In the genomic region with DNA sequence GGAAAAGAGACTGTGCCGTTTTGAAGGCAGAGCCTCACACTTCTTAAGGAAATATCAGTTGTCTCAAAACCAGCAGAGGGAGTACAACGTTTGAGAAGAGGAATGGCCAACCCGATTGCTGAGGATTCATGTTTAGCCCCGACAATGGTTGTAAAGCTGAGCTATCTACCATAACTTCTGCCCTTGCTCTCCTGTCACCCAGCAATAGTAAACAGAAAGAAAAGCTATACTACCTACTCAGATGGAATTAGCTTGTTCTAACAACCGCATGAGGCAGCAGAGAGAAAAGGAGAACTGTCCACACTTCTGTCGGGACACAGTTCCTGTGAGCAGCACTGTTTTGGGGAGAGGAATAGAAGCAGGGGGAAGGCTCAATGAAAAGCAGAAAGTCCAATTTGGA, we compare ENCODE assay signal across 8 cellular contexts.
DNase-seq lines count a peak whose midpoint lies in the region; ATAC-seq and TF ChIP-seq lines count a peak whose summit lies in the region.

No MANE protein-coding gene starts in this region.

- TF ChIP-seq CTCF in SU-DHL-6 (IDR thresholded peaks at IDR 0.05; ENCODE audit: insufficient read depth, low read length, poor library complexity, severe bottlenecking) = peak; percentile 30

- H3K4me3 Mint-ChIP-seq in activated naive CD4-positive, alpha-beta T cell treated with anti-CD3 and anti-CD28 coated beads, Interleukin-2, amount 50 U/mL, for 24 hours = peak overlapping the region; percentile 70
- H3K4me3 Mint-ChIP-seq in naive thymus-derived CD4-positive, alpha-beta T cell = peak overlapping the region; percentile 38 to 74 (median 68)

- H3K36me3 Mint-ChIP-seq in activated naive CD4-positive, alpha-beta T cell treated with anti-CD3 and anti-CD28 coated beads, Interleukin-2, amount 50 U/mL, for 24 hours = peaks cover 14% of the 10 kb centered on the region
- peaks cover 0 to 43% (median 22%) of the 10 kb centered on the region in 5 donors for H3K36me3 Mint-ChIP-seq in naive thymus-derived CD4-positive, alpha-beta T cell

- peaks cover 100% of the 10 kb centered on the region for H3K79me2 ChIP-seq in SU-DHL-6 (ENCODE audit: insufficient read depth, low read length)

- POLR2A ChIA-PET in naive thymus-derived CD4-positive, alpha-beta T cell (lab: Charles Lee) = interaction anchor here (0.8 to 2.2 kb wide), 5 partner anchors 10 to 469 kb away, joined by 3 to 8 read pairs (median 6); a partner anchor contains a TSS

- H3F3A ChIP-seq in SU-DHL-6 (ENCODE audit: insufficient read depth) = 0 out of 2 replicates have a peak, but pooled peaks cover 2% of the 10 kb centered on the region

- H3K4me1 Mint-ChIP-seq in activated naive CD4-positive, alpha-beta T cell treated with anti-CD3 and anti-CD28 coated beads, Interleukin-2, amount 50 U/mL, for 24 hours = peaks cover 76% of the 10 kb centered on the region
- peaks cover 47 to 87% (median 72%) of the 10 kb centered on the region in 7 donors for H3K4me1 Mint-ChIP-seq in naive thymus-derived CD4-positive, alpha-beta T cell

- no peak for DNase-seq in activated naive CD4-positive, alpha-beta T cell (lab: John Stamatoyannopoulos, UW)
- peak in 5 of 9 donors; percentile 12 to 45 (median 38) for DNase-seq in naive thymus-derived CD4-positive, alpha-beta T cell
- no peak for DNase-seq in middle frontal gyrus (ENCODE audit: extremely low spot score, low spot score)

- peak overlapping the region; percentile 39; the same call in 1 of the 2 replicates for H3K27ac ChIP-seq in SU-DHL-6 (ENCODE audit: low read depth, low read length)
- H3K27ac ChIP-seq in naive thymus-derived CD4-positive, alpha-beta T cell (ENCODE audit: low read depth, low read length) = peak overlapping the region; percentile 49

- ATAC-seq in esophagus mucosa = peak; percentile 46
- peak; percentile 82 for ATAC-seq in naive thymus-derived CD4-positive, alpha-beta T cell
- no peak for ATAC-seq in GM18873 (IDR thresholded peaks at IDR 0.05; ENCODE audit: low FRiP score, unreplicated experiment)
- no peak for ATAC-seq in HG03175 (IDR thresholded peaks at IDR 0.05; ENCODE audit: unreplicated experiment)

- CTCF ChIA-PET in naive thymus-derived CD4-positive, alpha-beta T cell (lab: Charles Lee) = interaction anchor here (0.6 to 2.6 kb wide), 10 partner anchors 10 to 440 kb away, joined by 3 to 14 read pairs (median 4); no protein-coding TSS in a partner anchor

- H3K4me2 ChIP-seq in SU-DHL-6 (ENCODE audit: low read depth, low read length, poor library complexity, severe bottlenecking) = no peak overlapping the region

- intact Hi-C loops in naive thymus-derived CD4-positive, alpha-beta T cell (cut with micrococcal nuclease) = loop anchor here (1.0 to 5.0 kb wide), 7 partner anchors 8 to 317 kb away; no protein-coding TSS in a partner anchor

- peaks cover 25 to 44% of the 10 kb centered on the region in 2 donors for H3K4me1 ChIP-seq in naive thymus-derived CD4-positive, alpha-beta T cell (ENCODE audit: control insufficient read depth in 2 of 2, insufficient read depth in 2 of 2, low read length in 2 of 2)

- no peak overlapping the region for H3K4me3 ChIP-seq in SU-DHL-6 (ENCODE audit: insufficient read depth, low read length, poor library complexity, severe bottlenecking)
- no peak overlapping the region for H3K4me3 ChIP-seq in naive thymus-derived CD4-positive, alpha-beta T cell (ENCODE audit: low read length)

- H2AFZ ChIP-seq in SU-DHL-6 (ENCODE audit: low read depth, low read length, severe bottlenecking) = no peak overlapping the region

- no peaks in the 10 kb centered on the region for H3K9me3 ChIP-seq in SU-DHL-6 (ENCODE audit: insufficient read depth, low read length)
- H3K9me3 ChIP-seq in naive thymus-derived CD4-positive, alpha-beta T cell (ENCODE audit: control insufficient read depth in 2 of 3, low read length in 3 of 3) = no peaks in the 10 kb centered on the region

- peaks cover 21% of the 10 kb centered on the region for H4K20me1 ChIP-seq in SU-DHL-6 (ENCODE audit: low read depth, low read length)

- peak overlapping the region; percentile 85 for H3K27ac Mint-ChIP-seq in activated naive CD4-positive, alpha-beta T cell treated with anti-CD3 and anti-CD28 coated beads, Interleukin-2, amount 50 U/mL, for 24 hours
- H3K27ac Mint-ChIP-seq in naive thymus-derived CD4-positive, alpha-beta T cell = peak overlapping the region; percentile 22 to 90 (median 81)

- H3K27me3 ChIP-seq in SU-DHL-6 (ENCODE audit: low read length) = no peaks in the 10 kb centered on the region
- H3K27me3 ChIP-seq in naive thymus-derived CD4-positive, alpha-beta T cell (ENCODE audit: control insufficient read depth in 2 of 2, insufficient read depth in 2 of 2, low read length in 2 of 2) = no peaks in the 10 kb centered on the region

- no peaks in the 10 kb centered on the region for H3K9me3 Mint-ChIP-seq in activated naive CD4-positive, alpha-beta T cell treated with anti-CD3 and anti-CD28 coated beads, Interleukin-2, amount 50 U/mL, for 24 hours
- peaks cover 0 to 4% (median 0%) of the 10 kb centered on the region in 11 donors for H3K9me3 Mint-ChIP-seq in naive thymus-derived CD4-positive, alpha-beta T cell

- no peaks in the 10 kb centered on the region for H3K27me3 Mint-ChIP-seq in activated naive CD4-positive, alpha-beta T cell treated with anti-CD3 and anti-CD28 coated beads, Interleukin-2, amount 50 U/mL, for 24 hours
- no peaks in the 10 kb centered on the region for H3K27me3 Mint-ChIP-seq in naive thymus-derived CD4-positive, alpha-beta T cell

- no peak overlapping the region for H3K9ac ChIP-seq in SU-DHL-6 (ENCODE audit: low read length)

- H3K9me2 ChIP-seq in SU-DHL-6 (replicated peaks; ENCODE audit: insufficient read depth, low read length) = no peaks in the 10 kb centered on the region

- peaks cover 57% of the 10 kb centered on the region for H3K36me3 ChIP-seq in SU-DHL-6 (ENCODE audit: low read length)
- peaks cover 0 to 8% (median 0%) of the 10 kb centered on the region in 3 experiments for H3K36me3 ChIP-seq in naive thymus-derived CD4-positive, alpha-beta T cell (ENCODE audit: control insufficient read depth in 2 of 3, insufficient read depth in 3 of 3, low read length in 3 of 3)

Comparison
In these comparisons a context has a peak if more than half of its experiments do, and no peak if none do; other contexts are left out.
1. DNase-seq: peak in naive thymus-derived CD4-positive, alpha-beta T cell (5 of 9); none in activated naive CD4-positive, alpha-beta T cell (0 of 4) and middle frontal gyrus (single experiment).
2. ATAC-seq: peak in esophagus mucosa (single experiment) and naive thymus-derived CD4-positive, alpha-beta T cell (single experiment); none in GM18873 (single experiment) and HG03175 (single experiment).